ENCODE assay signal across 13 cellular contexts in the genomic region with DNA sequence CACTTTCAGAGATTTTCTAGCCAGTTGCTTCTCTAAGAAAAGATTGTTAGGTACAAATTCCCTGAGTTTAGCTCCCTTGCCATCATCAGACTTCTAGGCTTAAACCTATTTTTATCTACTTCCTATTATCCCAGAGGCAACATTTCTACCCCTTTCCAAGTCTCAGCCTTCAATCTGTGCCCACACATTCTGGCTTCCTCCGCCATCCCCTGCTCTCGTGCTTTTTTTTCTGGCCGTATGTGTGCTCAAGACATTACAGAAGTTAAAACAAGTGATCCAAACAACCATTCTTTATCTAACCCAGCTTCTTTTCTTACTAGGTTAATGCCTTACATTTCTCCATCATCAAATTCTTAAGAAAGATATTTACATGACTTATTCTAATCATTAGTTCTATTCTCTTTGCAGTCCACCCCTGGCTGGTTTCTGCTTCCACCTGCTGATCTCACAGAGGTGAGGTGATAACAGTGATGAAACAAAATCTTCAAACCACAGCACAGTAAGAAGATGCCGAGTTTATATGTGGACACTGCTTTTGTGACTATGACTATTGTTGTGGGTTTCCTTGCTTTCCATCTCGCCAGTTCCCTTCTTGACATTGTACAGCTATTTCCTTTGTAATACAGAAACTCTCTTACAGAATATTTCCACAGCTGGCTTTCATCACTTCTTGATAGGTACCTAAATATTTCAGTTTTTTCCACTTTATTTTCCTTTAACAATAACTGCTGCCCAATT. TPM values are rescaled to one million over a fixed set of nuclear protein-coding genes. Genes with fewer than 3 reads are reported as not detected.
DNase-seq lines count a peak whose midpoint lies in the region; ATAC-seq and TF ChIP-seq lines count a peak whose summit lies in the region.
"Had no signal": no experiment of that assay in that cellular context is flagged by ENCODE, and none has a peak within 500 bp of the region (broad histone marks: within the 10 kb centered on the region; RNA-seq: fewer than 3 reads in every experiment).

No MANE protein-coding gene starts in this region.

- H2AFZ ChIP-seq in SK-N-SH (ENCODE audit: low read depth), result no peak overlapping the region

- H3K36me3 ChIP-seq in SK-N-SH (replicated peaks in 1 of 2; ENCODE audit: control insufficient read depth in 1 of 2, insufficient read depth in 2 of 2, low read length in 1 of 2), result no peaks in the 10 kb centered on the region
- H3K36me3 ChIP-seq in mesendoderm (ENCODE audit: control insufficient read depth, insufficient read depth, low read length), result no peaks in the 10 kb centered on the region
- no peaks in the 10 kb centered on the region for H3K36me3 ChIP-seq in ovary
- H3K36me3 ChIP-seq in mucosa of descending colon (ENCODE audit: low read depth), result no peaks in the 10 kb centered on the region
- H3K36me3 ChIP-seq: cardiac muscle cell had no signal

- H3K27me3 ChIP-seq in SK-N-SH (ENCODE audit: insufficient read depth), result no peaks in the 10 kb centered on the region
- no peaks in the 10 kb centered on the region for H3K27me3 ChIP-seq in mesendoderm (ENCODE audit: insufficient read depth, low read length, poor library complexity)
- H3K27me3 ChIP-seq in ovary, result no peaks in the 10 kb centered on the region
- H3K27me3 ChIP-seq: cardiac muscle cell had no signal

- 79% methylated on average over 5 of the region's 5 CpGs for WGBS in SK-N-SH (ENCODE audit: low lambda C conversion rate)
- WGBS in mesendoderm (ENCODE audit: extremely low coverage, insufficient coverage, low lambda C conversion rate), result no CpG with 5 or more reads among the region's 5 CpGs
- 28 to 38% (median 36%) methylated on average over 5 of the region's 5 CpGs for WGBS in ovary, 3 donors

- no peak overlapping the region for H4K8ac ChIP-seq in mesendoderm (ENCODE audit: low read depth, low read length)

- no peak for TF ChIP-seq CTCF in SK-N-SH (IDR thresholded peaks at IDR 0.05)
- TF ChIP-seq CTCF in ovary (IDR thresholded peaks at IDR 0.05), result no peak
- TF ChIP-seq CTCF in mucosa of descending colon (IDR thresholded peaks at IDR 0.05), result no peak

- CTCF ChIA-PET in SK-N-SH (lab: Yijun Ruan, JAX), result interaction anchor here (0.7 to 1.4 kb wide), 6 partner anchors 8 to 234 kb away, joined by 3 to 4 read pairs (median 3); no protein-coding TSS in a partner anchor

- DNase-seq in SK-N-SH (no peak), mesendoderm (no peak), ovary (no peak), mucosa of descending colon (no peak), NCI-H1048 (lab: John Stamatoyannopoulos, UW) (no peak)
- DNase-seq: DMS53, NCI-H524 treated with DMSO at 0.1 percent for 48 hours, SW 1271 had no signal

- no peak for TF ChIP-seq RAD21 in SK-N-SH (IDR thresholded peaks at IDR 0.05; ENCODE audit: low read length)

- H3K9me3 ChIP-seq in SK-N-SH (no peaks in the 10 kb centered on the region), ovary (no peaks in the 10 kb centered on the region), mucosa of descending colon (no peaks in the 10 kb centered on the region)

- H3K23ac ChIP-seq in mesendoderm (ENCODE audit: low read length), result no peak overlapping the region

- H3K4me3 ChIP-seq in SK-N-SH (ENCODE audit: low read depth in 2 of 2, low read length in 1 of 2) (no peak overlapping the region), mesendoderm (ENCODE audit: low read length) (no peak overlapping the region), ovary (no peak overlapping the region), mucosa of descending colon (no peak overlapping the region)
- H3K4me3 ChIP-seq: cardiac muscle cell had no signal

- no peaks in the 10 kb centered on the region for H4K20me1 ChIP-seq in SK-N-SH (ENCODE audit: insufficient read depth)

- ATAC-seq in SK-N-SH treated with all-trans-retinoic acid at 6 μM for 48 hours (no peak), GM21390 (IDR thresholded peaks at IDR 0.05; ENCODE audit: unreplicated experiment) (peak; percentile 78), HG03520 (IDR thresholded peaks at IDR 0.05; ENCODE audit: unreplicated experiment) (peak; percentile 73), mucosa of descending colon (no peak)
- ATAC-seq: esophagus mucosa had no signal

- TF ChIP-seq POLR2A in ovary (IDR thresholded peaks at IDR 0.05), result no peak

- no peak overlapping the region for H3K4ac ChIP-seq in mesendoderm (ENCODE audit: low read depth, low read length)

- H3K4me2 ChIP-seq in SK-N-SH (no peak overlapping the region), mesendoderm (ENCODE audit: low read length) (no peak overlapping the region)

- H3K56ac ChIP-seq in mesendoderm (ENCODE audit: low read length), result no peak overlapping the region

- peak overlapping the region in 1 of 2 experiments; percentile 28; a peak in 1 of 4 replicates for H3K27ac ChIP-seq in SK-N-SH (ENCODE audit: low read depth in 2 of 2, low read length in 1 of 2)
- H3K27ac ChIP-seq in mesendoderm (ENCODE audit: low read depth, low read length), result peak overlapping the region; percentile 68
- H3K27ac ChIP-seq in ovary, result no peak overlapping the region
- H3K27ac ChIP-seq: cardiac muscle cell had no signal

- no peaks in the 10 kb centered on the region for H3K9me2 ChIP-seq in SK-N-SH

- no peaks in the 10 kb centered on the region for H3K79me1 ChIP-seq in mesendoderm (ENCODE audit: low read length)

- no peak overlapping the region for H2BK15ac ChIP-seq in mesendoderm (replicated peaks; ENCODE audit: low read depth)

- H3K4me1 ChIP-seq in SK-N-SH (ENCODE audit: control insufficient read depth in 1 of 2, insufficient read depth in 2 of 2, low read depth in 1 of 2, low read length in 1 of 2) (no peaks in the 10 kb centered on the region; a peak in 1 of 4 replicates), mesendoderm (ENCODE audit: control insufficient read depth, low read depth, low read length) (peaks cover 3% of the 10 kb centered on the region), ovary (ENCODE audit: insufficient read depth) (no peaks in the 10 kb centered on the region), mucosa of descending colon (ENCODE audit: low read depth) (no peaks in the 10 kb centered on the region)

- H3K79me2 ChIP-seq in SK-N-SH (ENCODE audit: insufficient read depth), result no peaks in the 10 kb centered on the region
- no peaks in the 10 kb centered on the region for H3K79me2 ChIP-seq in mesendoderm (ENCODE audit: control insufficient read depth, insufficient read depth, low read length)

- H2BK5ac ChIP-seq in mesendoderm (ENCODE audit: low read length), result no peak overlapping the region

- TF ChIP-seq EP300 in SK-N-SH (IDR thresholded peaks at IDR 0.05; ENCODE audit: borderline replicate concordance in 1 of 2, low read depth in 1 of 2, low read length in 1 of 2) (no peak), ovary (IDR thresholded peaks at IDR 0.05) (no peak)

- H3F3A ChIP-seq in SK-N-SH (replicated peaks; ENCODE audit: insufficient read depth), result no peaks in the 10 kb centered on the region

- H2BK120ac ChIP-seq in mesendoderm (ENCODE audit: low read depth, low read length), result no peak overlapping the region

- H3K9ac ChIP-seq in SK-N-SH (no peak overlapping the region), mesendoderm (ENCODE audit: low read length) (no peak overlapping the region)

- H4K5ac ChIP-seq in mesendoderm (ENCODE audit: low read length), result no peak overlapping the region

- POLR2A ChIA-PET in SK-N-SH (lab: Yijun Ruan, JAX), result no interaction called here

- no peak overlapping the region for H3K18ac ChIP-seq in mesendoderm (ENCODE audit: low read length)

- H2AK5ac ChIP-seq in mesendoderm (ENCODE audit: low read length), result no peak overlapping the region

- intact Hi-C loops in ovary (cut with DNase I) (loop anchor here in 1 of 4 donors (5.0 kb wide), 1 partner anchor 902 kb away; no protein-coding TSS in a partner anchor), mucosa of descending colon (cut with DNase I, micrococcal nuclease) (no loop called here)

TF ChIP-seq in SK-N-SH treated with all-trans-retinoic acid at 6 μM for 48 hours, 23 proteins besides CTCF, POLR2A, EP300 and RAD21 (continues in another document):
- TF ChIP-seq, protein P1, sequence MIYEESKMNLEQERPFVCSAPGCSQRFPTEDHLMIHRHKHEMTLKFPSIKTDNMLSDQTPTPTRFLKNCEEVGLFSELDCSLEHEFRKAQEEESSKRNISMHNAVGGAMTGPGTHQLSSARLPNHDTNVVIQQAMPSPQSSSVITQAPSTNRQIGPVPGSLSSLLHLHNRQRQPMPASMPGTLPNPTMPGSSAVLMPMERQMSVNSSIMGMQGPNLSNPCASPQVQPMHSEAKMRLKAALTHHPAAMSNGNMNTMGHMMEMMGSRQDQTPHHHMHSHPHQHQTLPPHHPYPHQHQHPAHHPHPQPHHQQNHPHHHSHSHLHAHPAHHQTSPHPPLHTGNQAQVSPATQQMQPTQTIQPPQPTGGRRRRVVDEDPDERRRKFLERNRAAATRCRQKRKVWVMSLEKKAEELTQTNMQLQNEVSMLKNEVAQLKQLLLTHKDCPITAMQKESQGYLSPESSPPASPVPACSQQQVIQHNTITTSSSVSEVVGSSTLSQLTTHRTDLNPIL (CRISPR knock-in tag; IDR thresholded peaks at IDR 0.05; ENCODE audit: low read depth), result no peak
- TF ChIP-seq ISL1 (CRISPR knock-in tag; IDR thresholded peaks at IDR 0.05) (no peak), CSDC2 (CRISPR knock-in tag; IDR thresholded peaks at IDR 0.05) (no peak), ZC3H10 (CRISPR knock-in tag; IDR thresholded peaks at IDR 0.05) (no peak), TOX (CRISPR knock-in tag; IDR thresholded peaks at IDR 0.05; ENCODE audit: borderline replicate concordance) (no peak), ZNF70 (CRISPR knock-in tag; IDR thresholded peaks at IDR 0.05) (no peak), OSR1 (CRISPR knock-in tag; IDR thresholded peaks at IDR 0.05) (no peak)
- TF ChIP-seq, protein P2, sequence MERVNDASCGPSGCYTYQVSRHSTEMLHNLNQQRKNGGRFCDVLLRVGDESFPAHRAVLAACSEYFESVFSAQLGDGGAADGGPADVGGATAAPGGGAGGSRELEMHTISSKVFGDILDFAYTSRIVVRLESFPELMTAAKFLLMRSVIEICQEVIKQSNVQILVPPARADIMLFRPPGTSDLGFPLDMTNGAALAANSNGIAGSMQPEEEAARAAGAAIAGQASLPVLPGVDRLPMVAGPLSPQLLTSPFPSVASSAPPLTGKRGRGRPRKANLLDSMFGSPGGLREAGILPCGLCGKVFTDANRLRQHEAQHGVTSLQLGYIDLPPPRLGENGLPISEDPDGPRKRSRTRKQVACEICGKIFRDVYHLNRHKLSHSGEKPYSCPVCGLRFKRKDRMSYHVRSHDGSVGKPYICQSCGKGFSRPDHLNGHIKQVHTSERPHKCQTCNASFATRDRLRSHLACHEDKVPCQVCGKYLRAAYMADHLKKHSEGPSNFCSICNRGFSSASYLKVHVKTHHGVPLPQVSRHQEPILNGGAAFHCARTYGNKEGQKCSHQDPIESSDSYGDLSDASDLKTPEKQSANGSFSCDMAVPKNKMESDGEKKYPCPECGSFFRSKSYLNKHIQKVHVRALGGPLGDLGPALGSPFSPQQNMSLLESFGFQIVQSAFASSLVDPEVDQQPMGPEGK (CRISPR knock-in tag; IDR thresholded peaks at IDR 0.05; ENCODE audit: borderline replicate concordance), result no peak

RNA-seq across cellular contexts. Expression of a gene that starts 18.3 kb away (rescaled TPM):
- polyA plus RNA-seq in SK-N-SH (2012; rRNA removed), result 30.3 and 33.2 TPM in 2 replicates
- polyA plus RNA-seq in SK-N-SH (2012; cell fraction: cytosol; rRNA removed), result 29.6 and 31.5 TPM in 2 replicates
- polyA plus RNA-seq in SK-N-SH (2012; cell fraction: nucleus; rRNA removed), result 53.3 and 69.9 TPM in 2 replicates
- 10.9 TPM for polyA plus RNA-seq in mesendoderm (2013, experiment 1 of 2)
- 9.9 TPM for polyA plus RNA-seq in mesendoderm (2013, experiment 2 of 2)
- 10 to 100 TPM in 6 of 7 donors, 1 to 10 TPM in 1; 5.4 to 20.4 (median 11.6) TPM for total RNA-seq in ovary
- polyA plus RNA-seq in ovary, result 1 to 10 TPM; 1.8 to 4.4 TPM
- 10 to 100 TPM; 23.4 to 52.4 (median 33.1) TPM for total RNA-seq in mucosa of descending colon

Comparison
In these comparisons a context has a peak if more than half of its experiments do, and no peak if none do; other contexts are left out.
1. ATAC-seq: peak in GM21390 (single experiment) and HG03520 (single experiment); none in SK-N-SH treated with all-trans-retinoic acid at 6 μM for 48 hours (single experiment) and mucosa of descending colon (single experiment).